1 cellular context compared by ENCODE assay signal in genomic region chr5:119313207-119313606, GRCh38.
TF ChIP-seq lines count a peak whose summit lies in the region.

No MANE protein-coding gene starts in this region.

TF ChIP-seq in IMR-90, 13 proteins besides CTCF, POLR2A, EP300 and RAD21:
- TF ChIP-seq RCOR1 (IDR thresholded peaks at IDR 0.05; ENCODE audit: insufficient replicate concordance, low read length): no peak
- no peak for TF ChIP-seq USF2 (IDR thresholded peaks at IDR 0.05; ENCODE audit: low read depth, low read length)
- no peak for TF ChIP-seq FOS (IDR thresholded peaks at IDR 0.05; ENCODE audit: low read depth, low read length)
- TF ChIP-seq RFX5 (IDR thresholded peaks at IDR 0.05; ENCODE audit: low read depth, low read length): no peak
- TF ChIP-seq MXI1 (IDR thresholded peaks at IDR 0.05; ENCODE audit: borderline replicate concordance, low read depth, low read length): no peak
- TF ChIP-seq BHLHE40 (IDR thresholded peaks at IDR 0.05; ENCODE audit: low read depth, low read length): no peak
- no peak for TF ChIP-seq NFE2L2 (IDR thresholded peaks at IDR 0.05; ENCODE audit: low read depth, low read length)
- TF ChIP-seq MAFK (IDR thresholded peaks at IDR 0.05; ENCODE audit: low read depth, low read length): no peak
- TF ChIP-seq ELK1 (IDR thresholded peaks at IDR 0.05; ENCODE audit: borderline replicate concordance, low read depth, low read length): no peak
TF ChIP-seq in IMR-90: peak in this region for 0.
